ENCODE assay signal across 1 cellular context in genomic region chr10:110216942-110217341, GRCh38.
TF ChIP-seq lines count a peak whose summit lies in the region.

No MANE protein-coding gene starts in this region.

TF ChIP-seq in IMR-90, 13 proteins besides CTCF, POLR2A, EP300 and RAD21:
- TF ChIP-seq MAZ (IDR thresholded peaks at IDR 0.05; ENCODE audit: borderline replicate concordance, low read depth, low read length): no peak
